ENCODE assay signal across 26 cellular contexts in the genomic region with DNA sequence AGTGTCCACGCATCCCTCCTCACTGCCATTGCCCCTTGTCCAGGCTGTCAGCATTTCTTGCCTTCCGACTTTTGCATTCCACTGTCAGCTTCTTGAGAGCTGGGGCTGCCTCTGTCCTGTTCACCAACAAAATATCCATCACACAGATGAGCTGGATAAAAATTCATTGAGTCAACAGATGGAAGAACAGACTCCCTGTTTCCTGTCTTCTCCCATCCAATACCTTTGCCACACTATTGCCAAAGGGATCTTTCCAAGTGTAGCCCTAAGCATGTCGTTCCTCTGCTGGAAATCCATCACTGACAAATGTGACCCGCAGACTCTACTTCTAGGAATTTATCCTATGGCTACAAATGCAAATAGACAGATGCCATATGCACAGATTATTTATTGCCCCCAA.
"Had no signal": no experiment of that assay in that cellular context is flagged by ENCODE, and none has a peak within 500 bp of the region (broad histone marks: within the 10 kb centered on the region; RNA-seq: fewer than 3 reads in every experiment).

No MANE protein-coding gene starts in this region.

- DNase-seq: stimulated activated CD4-positive, alpha-beta T cell treated with anti-CD3 and anti-CD28 coated beads, Interleukin-2, amount 100 ng/mL, for 48 hours; stimulated activated CD4-positive, alpha-beta T cell treated with anti-CD3 and anti-CD28 coated beads, Interleukin-4, amount 100 ng/mL, for 1 hour; stimulated activated CD4-positive, alpha-beta T cell treated with anti-CD3 and anti-CD28 coated beads, Interleukin-4, amount 100 ng/mL, for 24 hours; stimulated activated CD4-positive, alpha-beta T cell treated with anti-CD3 and anti-CD28 coated beads, Interleukin-4, amount 100 ng/mL, for 4 hours; stimulated activated CD8-positive, alpha-beta memory T cell treated with anti-CD3 and anti-CD28 coated beads, Interleukin-4, amount 100 ng/mL, for 48 hours; stimulated activated naive B cell treated with anti-CD40 and anti-IgM and Interleukin-4, amounts not matched to agents 10 μg/mL and 1 μg/mL and 100 μg/mL, for 72 hours; stimulated activated naive CD4-positive, alpha-beta T cell; stimulated activated naive CD4-positive, alpha-beta T cell treated with Interleukin-2 at 50 U/mL for 16 hours; stimulated activated naive CD8-positive, alpha-beta T cell treated with anti-CD3 and anti-CD28 coated beads, Interleukin-15, amount 100 ng/mL, for 72 hours; stimulated activated naive CD8-positive, alpha-beta T cell treated with anti-CD3 and anti-CD28 coated beads, Interleukin-15, Interleukin-2, amounts not matched to agents 100 U/mL and 50 U/mL, for 24 hours; stomach; substantia nigra; testis; thyroid gland; tibial artery; transverse colon; trophoblast cell; upper lobe of left lung; upper lobe of right lung; uterus had no signal

- H3K9me3 ChIP-seq: suprapubic skin, testis, thoracic aorta, thyroid gland, tibial nerve, transverse colon, upper lobe of left lung, upper lobe of right lung, uterus, vagina had no signal

- H3K27me3 ChIP-seq: suprapubic skin, testis, thyroid gland, tibial artery, transverse colon, upper lobe of left lung, upper lobe of right lung, uterus, vagina had no signal

- H3K36me3 ChIP-seq: stomach, suprapubic skin, thoracic aorta, thyroid gland, tibial artery, tibial nerve, transverse colon, upper lobe of left lung, upper lobe of right lung, uterus, vagina had no signal

- H3K4me1 ChIP-seq: stomach, testis, tibial nerve, transverse colon, upper lobe of right lung, uterus had no signal

- ATAC-seq: stimulated activated effector memory CD8-positive, alpha-beta T cell treated with anti-CD3 and anti-CD28 coated beads, Interleukin-12 subunit alpha, Interleukin-12 subunit beta, amount 100 ng/mL, for 72 hours; stimulated activated memory B cell treated with anti-CD40 and anti-IgM and Interleukin-4, amounts not matched to agents 10 μg/mL and 1 μg/mL and 100 μg/mL, for 72 hours; stimulated activated naive B cell treated with anti-CD40 and anti-IgM and Interleukin-4, amounts not matched to agents 10 μg/mL and 1 μg/mL and 100 μg/mL, for 72 hours; stimulated activated naive CD8-positive, alpha-beta T cell treated with anti-CD3 and anti-CD28 coated beads, Interleukin-15, amount 100 ng/mL, for 72 hours; stimulated activated naive CD8-positive, alpha-beta T cell treated with anti-CD3 and anti-CD28 coated beads, Interleukin-15, Interleukin-2, amounts not matched to agents 100 U/mL and 50 U/mL, for 24 hours; upper lobe of right lung had no signal

- H3K4me3 ChIP-seq: stomach, suprapubic skin, testis, thoracic aorta, thyroid gland, tibial artery, tibial nerve, transverse colon, upper lobe of left lung, upper lobe of right lung, uterus, vagina had no signal

- H3K27ac ChIP-seq: stomach, suprapubic skin, testis, thoracic aorta, thyroid gland, tibial artery, tibial nerve, transverse colon, upper lobe of left lung, upper lobe of right lung, uterus, vagina had no signal
